2 cellular contexts compared by ENCODE assay signal in the genomic region with DNA sequence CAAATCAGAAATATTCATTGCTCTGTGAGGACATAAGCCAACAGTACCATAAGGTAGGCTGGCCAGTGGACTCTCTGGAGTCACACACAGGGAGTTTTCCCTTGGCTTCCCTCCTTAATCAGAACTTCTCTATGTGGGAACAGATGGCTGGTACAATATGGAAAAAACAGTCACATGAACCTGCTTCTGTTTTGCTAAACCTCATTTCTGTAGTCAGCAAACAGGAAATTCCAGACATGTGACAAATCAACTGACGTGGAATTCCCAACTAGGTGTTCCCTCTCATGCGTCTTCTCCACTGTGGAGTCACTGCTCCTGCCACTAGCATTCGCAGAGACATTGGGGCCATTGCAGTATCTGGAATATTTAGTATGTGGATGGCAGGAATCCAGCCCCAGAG.
TF ChIP-seq lines count a peak whose summit lies in the region.

No MANE protein-coding gene starts in this region.

TF ChIP-seq in A549, 52 proteins besides CTCF, POLR2A, EP300 and RAD21 (continued from another document):
- TF ChIP-seq E2F6 (IDR thresholded peaks at IDR 0.05; ENCODE audit: borderline replicate concordance, low read depth) (no peak), POLR2AphosphoS2 (conservative IDR thresholded peaks at IDR 0.05; ENCODE audit: low read length) (no peak), KDM1A (IDR thresholded peaks at IDR 0.05; ENCODE audit: low read depth) (no peak), HMGXB4 (CRISPR knock-in tag; IDR thresholded peaks at IDR 0.05; ENCODE audit: borderline replicate concordance) (no peak), ZFP36 (IDR thresholded peaks at IDR 0.05; ENCODE audit: borderline replicate concordance, partially characterized antibody) (no peak), HDAC2 (IDR thresholded peaks at IDR 0.05) (no peak), NR3C1 (IDR thresholded peaks at IDR 0.05) (no peak), JUN (IDR thresholded peaks at IDR 0.05) (no peak), CHD4 (IDR thresholded peaks at IDR 0.05; ENCODE audit: borderline replicate concordance) (no peak), MAFK (IDR thresholded peaks at IDR 0.05; ENCODE audit: partially characterized antibody) (no peak), RFX5 (IDR thresholded peaks at IDR 0.05) (no peak)
- TF ChIP-seq, protein P1, sequence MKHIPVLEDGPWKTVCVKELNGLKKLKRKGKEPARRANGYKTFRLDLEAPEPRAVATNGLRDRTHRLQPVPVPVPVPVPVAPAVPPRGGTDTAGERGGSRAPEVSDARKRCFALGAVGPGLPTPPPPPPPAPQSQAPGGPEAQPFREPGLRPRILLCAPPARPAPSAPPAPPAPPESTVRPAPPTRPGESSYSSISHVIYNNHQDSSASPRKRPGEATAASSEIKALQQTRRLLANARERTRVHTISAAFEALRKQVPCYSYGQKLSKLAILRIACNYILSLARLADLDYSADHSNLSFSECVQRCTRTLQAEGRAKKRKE (CRISPR knock-in tag; IDR thresholded peaks at IDR 0.05; ENCODE audit: low read depth): no peak

TF ChIP-seq in WTC11, 78 proteins besides CTCF, POLR2A, EP300 and RAD21:
- TF ChIP-seq, protein P2, sequence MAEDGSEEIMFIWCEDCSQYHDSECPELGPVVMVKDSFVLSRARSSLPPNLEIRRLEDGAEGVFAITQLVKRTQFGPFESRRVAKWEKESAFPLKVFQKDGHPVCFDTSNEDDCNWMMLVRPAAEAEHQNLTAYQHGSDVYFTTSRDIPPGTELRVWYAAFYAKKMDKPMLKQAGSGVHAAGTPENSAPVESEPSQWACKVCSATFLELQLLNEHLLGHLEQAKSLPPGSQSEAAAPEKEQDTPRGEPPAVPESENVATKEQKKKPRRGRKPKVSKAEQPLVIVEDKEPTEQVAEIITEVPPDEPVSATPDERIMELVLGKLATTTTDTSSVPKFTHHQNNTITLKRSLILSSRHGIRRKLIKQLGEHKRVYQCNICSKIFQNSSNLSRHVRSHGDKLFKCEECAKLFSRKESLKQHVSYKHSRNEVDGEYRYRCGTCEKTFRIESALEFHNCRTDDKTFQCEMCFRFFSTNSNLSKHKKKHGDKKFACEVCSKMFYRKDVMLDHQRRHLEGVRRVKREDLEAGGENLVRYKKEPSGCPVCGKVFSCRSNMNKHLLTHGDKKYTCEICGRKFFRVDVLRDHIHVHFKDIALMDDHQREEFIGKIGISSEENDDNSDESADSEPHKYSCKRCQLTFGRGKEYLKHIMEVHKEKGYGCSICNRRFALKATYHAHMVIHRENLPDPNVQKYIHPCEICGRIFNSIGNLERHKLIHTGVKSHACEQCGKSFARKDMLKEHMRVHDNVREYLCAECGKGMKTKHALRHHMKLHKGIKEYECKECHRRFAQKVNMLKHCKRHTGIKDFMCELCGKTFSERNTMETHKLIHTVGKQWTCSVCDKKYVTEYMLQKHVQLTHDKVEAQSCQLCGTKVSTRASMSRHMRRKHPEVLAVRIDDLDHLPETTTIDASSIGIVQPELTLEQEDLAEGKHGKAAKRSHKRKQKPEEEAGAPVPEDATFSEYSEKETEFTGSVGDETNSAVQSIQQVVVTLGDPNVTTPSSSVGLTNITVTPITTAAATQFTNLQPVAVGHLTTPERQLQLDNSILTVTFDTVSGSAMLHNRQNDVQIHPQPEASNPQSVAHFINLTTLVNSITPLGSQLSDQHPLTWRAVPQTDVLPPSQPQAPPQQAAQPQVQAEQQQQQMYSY (CRISPR knock-in tag; IDR thresholded peaks at IDR 0.05): no peak
- TF ChIP-seq FOXJ3 (CRISPR knock-in tag; IDR thresholded peaks at IDR 0.05; ENCODE audit: borderline replicate concordance) (no peak), CDX4 (CRISPR knock-in tag; IDR thresholded peaks at IDR 0.05; ENCODE audit: borderline replicate concordance) (no peak), NR1H2 (CRISPR knock-in tag; IDR thresholded peaks at IDR 0.05) (no peak), NFATC4 (CRISPR knock-in tag; IDR thresholded peaks at IDR 0.05) (no peak), CREB1 (CRISPR knock-in tag; IDR thresholded peaks at IDR 0.05) (no peak), FOXP1 (CRISPR knock-in tag; IDR thresholded peaks at IDR 0.05; ENCODE audit: borderline replicate concordance) (no peak), TCF7 (CRISPR knock-in tag; IDR thresholded peaks at IDR 0.05; ENCODE audit: low read depth) (no peak), CBFB (CRISPR knock-in tag; IDR thresholded peaks at IDR 0.05; ENCODE audit: low read depth) (no peak), ETV6 (CRISPR knock-in tag; IDR thresholded peaks at IDR 0.05) (no peak), FOXP4 (CRISPR knock-in tag; IDR thresholded peaks at IDR 0.05) (no peak), ZNF232 (CRISPR knock-in tag; IDR thresholded peaks at IDR 0.05) (no peak), JUN (CRISPR knock-in tag; IDR thresholded peaks at IDR 0.05) (no peak), SMAD3 (CRISPR knock-in tag; IDR thresholded peaks at IDR 0.05; ENCODE audit: borderline replicate concordance) (no peak)
- TF ChIP-seq, protein P3, sequence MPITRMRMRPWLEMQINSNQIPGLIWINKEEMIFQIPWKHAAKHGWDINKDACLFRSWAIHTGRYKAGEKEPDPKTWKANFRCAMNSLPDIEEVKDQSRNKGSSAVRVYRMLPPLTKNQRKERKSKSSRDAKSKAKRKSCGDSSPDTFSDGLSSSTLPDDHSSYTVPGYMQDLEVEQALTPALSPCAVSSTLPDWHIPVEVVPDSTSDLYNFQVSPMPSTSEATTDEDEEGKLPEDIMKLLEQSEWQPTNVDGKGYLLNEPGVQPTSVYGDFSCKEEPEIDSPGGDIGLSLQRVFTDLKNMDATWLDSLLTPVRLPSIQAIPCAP (CRISPR knock-in tag; IDR thresholded peaks at IDR 0.05): no peak
- TF ChIP-seq, protein P4, sequence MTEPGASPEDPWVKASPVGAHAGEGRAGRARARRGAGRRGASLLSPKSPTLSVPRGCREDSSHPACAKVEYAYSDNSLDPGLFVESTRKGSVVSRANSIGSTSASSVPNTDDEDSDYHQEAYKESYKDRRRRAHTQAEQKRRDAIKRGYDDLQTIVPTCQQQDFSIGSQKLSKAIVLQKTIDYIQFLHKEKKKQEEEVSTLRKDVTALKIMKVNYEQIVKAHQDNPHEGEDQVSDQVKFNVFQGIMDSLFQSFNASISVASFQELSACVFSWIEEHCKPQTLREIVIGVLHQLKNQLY (CRISPR knock-in tag; IDR thresholded peaks at IDR 0.05): no peak
- TF ChIP-seq, protein P5, sequence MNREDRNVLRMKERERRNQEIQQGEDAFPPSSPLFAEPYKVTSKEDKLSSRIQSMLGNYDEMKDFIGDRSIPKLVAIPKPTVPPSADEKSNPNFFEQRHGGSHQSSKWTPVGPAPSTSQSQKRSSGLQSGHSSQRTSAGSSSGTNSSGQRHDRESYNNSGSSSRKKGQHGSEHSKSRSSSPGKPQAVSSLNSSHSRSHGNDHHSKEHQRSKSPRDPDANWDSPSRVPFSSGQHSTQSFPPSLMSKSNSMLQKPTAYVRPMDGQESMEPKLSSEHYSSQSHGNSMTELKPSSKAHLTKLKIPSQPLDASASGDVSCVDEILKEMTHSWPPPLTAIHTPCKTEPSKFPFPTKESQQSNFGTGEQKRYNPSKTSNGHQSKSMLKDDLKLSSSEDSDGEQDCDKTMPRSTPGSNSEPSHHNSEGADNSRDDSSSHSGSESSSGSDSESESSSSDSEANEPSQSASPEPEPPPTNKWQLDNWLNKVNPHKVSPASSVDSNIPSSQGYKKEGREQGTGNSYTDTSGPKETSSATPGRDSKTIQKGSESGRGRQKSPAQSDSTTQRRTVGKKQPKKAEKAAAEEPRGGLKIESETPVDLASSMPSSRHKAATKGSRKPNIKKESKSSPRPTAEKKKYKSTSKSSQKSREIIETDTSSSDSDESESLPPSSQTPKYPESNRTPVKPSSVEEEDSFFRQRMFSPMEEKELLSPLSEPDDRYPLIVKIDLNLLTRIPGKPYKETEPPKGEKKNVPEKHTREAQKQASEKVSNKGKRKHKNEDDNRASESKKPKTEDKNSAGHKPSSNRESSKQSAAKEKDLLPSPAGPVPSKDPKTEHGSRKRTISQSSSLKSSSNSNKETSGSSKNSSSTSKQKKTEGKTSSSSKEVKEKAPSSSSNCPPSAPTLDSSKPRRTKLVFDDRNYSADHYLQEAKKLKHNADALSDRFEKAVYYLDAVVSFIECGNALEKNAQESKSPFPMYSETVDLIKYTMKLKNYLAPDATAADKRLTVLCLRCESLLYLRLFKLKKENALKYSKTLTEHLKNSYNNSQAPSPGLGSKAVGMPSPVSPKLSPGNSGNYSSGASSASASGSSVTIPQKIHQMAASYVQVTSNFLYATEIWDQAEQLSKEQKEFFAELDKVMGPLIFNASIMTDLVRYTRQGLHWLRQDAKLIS (CRISPR knock-in tag; IDR thresholded peaks at IDR 0.05; ENCODE audit: borderline replicate concordance): no peak
- TF ChIP-seq, protein P6, sequence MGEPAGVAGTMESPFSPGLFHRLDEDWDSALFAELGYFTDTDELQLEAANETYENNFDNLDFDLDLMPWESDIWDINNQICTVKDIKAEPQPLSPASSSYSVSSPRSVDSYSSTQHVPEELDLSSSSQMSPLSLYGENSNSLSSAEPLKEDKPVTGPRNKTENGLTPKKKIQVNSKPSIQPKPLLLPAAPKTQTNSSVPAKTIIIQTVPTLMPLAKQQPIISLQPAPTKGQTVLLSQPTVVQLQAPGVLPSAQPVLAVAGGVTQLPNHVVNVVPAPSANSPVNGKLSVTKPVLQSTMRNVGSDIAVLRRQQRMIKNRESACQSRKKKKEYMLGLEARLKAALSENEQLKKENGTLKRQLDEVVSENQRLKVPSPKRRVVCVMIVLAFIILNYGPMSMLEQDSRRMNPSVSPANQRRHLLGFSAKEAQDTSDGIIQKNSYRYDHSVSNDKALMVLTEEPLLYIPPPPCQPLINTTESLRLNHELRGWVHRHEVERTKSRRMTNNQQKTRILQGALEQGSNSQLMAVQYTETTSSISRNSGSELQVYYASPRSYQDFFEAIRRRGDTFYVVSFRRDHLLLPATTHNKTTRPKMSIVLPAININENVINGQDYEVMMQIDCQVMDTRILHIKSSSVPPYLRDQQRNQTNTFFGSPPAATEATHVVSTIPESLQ (CRISPR knock-in tag; IDR thresholded peaks at IDR 0.05): no peak
